ENCODE assay signal across 36 cellular contexts in genomic region chr6:160333101-160333500, GRCh38. TPM values are rescaled to one million over a fixed set of nuclear protein-coding genes. Genes with fewer than 3 reads are reported as not detected.
"Had no signal": no experiment of that assay in that cellular context is flagged by ENCODE, and none has a peak within 500 bp of the region (broad histone marks: within the 10 kb centered on the region; RNA-seq: fewer than 3 reads in every experiment).

No MANE protein-coding gene starts in this region.

- H3K4me3 ChIP-seq: adrenal gland, body of pancreas, breast epithelium had no signal

- H3K4me1 ChIP-seq: body of pancreas, breast epithelium had no signal

- FAIRE-seq: astrocyte, TTC549 had no signal

- H3K36me3 ChIP-seq: adrenal gland, brain microvascular endothelial cell, breast epithelium had no signal

- H3K27me3 ChIP-seq: adrenal gland, body of pancreas, brain microvascular endothelial cell, breast epithelium had no signal

- DNase-seq: activated B cell treated with CpG ODN at 0.5 μM for 24 hours; activated CD4-positive, alpha-beta memory T cell treated with anti-CD3 and anti-CD28 coated beads for 36 hours; activated CD4-positive, alpha-beta T cell treated with anti-CD3 and anti-CD28 coated beads for 4 hours; activated CD4-positive, alpha-beta T cell treated with anti-CD3 and anti-CD28 coated beads, Interleukin-2, amount 10 ng/mL, durations not matched to agents 24 days and 14 days; activated CD4-positive, alpha-beta T cell treated with anti-CD3 and anti-CD28 coated beads, Interleukin-2, amount 50 U/mL, for 1 hour; activated CD4-positive, alpha-beta T cell treated with anti-CD3 and anti-CD28 coated beads, Interleukin-2, amount 50 U/mL, for 4 hours; activated CD4-positive, CD25-positive, alpha-beta regulatory T cell treated with anti-CD3 and anti-CD28 coated beads, Interleukin-2, amount 50 U/mL, for 72 hours; activated CD8-positive, alpha-beta memory T cell treated with anti-CD3 and anti-CD28 coated beads, Interleukin-2, amount 50 U/mL, for 4 hours; activated CD8-positive, alpha-beta T cell treated with anti-CD3 and anti-CD28 coated beads for 36 hours; activated effector memory CD4-positive, alpha-beta T cell treated with anti-CD3 and anti-CD28 coated beads, Interleukin-2, amount 50 U/mL, for 16 hours; activated gamma-delta T cell treated with Interleukin-2 at 50 U/mL for 16 hours; activated naive CD4-positive, alpha-beta T cell; activated naive CD4-positive, alpha-beta T cell treated with anti-CD3 and anti-CD28 coated beads, Interleukin-2, amount 10 ng/mL, durations not matched to agents 7 days and 5 days; activated naive CD8-positive, alpha-beta T cell treated with anti-CD3 and anti-CD28 coated beads for 36 hours; activated T-cell treated with anti-CD3 and anti-CD28 coated beads for 4 hours; activated T-cell treated with anti-CD3 and anti-CD28 coated beads, Interleukin-2, amount 50 U/mL, for 1 hour; activated T-cell treated with anti-CD3 and anti-CD28 coated beads, Interleukin-2, amount 50 U/mL, for 4 hours; activated T-cell treated with anti-CD3 and anti-CD28 coated beads, Interleukin-2, amount 50 U/mL, for 72 hours; adrenal gland; amniotic stem cell; aorta; brain microvascular endothelial cell; central memory CD4-positive, alpha-beta T cell; T-cell; T-helper 17 cell had no signal

- H3K27ac ChIP-seq: adrenal gland, body of pancreas, brain microvascular endothelial cell, breast epithelium, VCaP had no signal

- ATAC-seq: activated CD8-positive, alpha-beta T cell treated with anti-CD3 and anti-CD28 coated beads for 36 hours; activated naive CD4-positive, alpha-beta T cell treated with anti-CD3 and anti-CD28 coated beads, Interleukin-2, amount 50 U/mL, for 72 hours; activated T-cell treated with anti-CD3 and anti-CD28 coated beads, Interleukin-2, amount 50 U/mL, for 4 hours; activated T-cell treated with anti-CD3 and anti-CD28 coated beads, Interleukin-2, amount 50 U/mL, for 72 hours; activated T-helper 17 cell treated with anti-CD3 and anti-CD28 coated beads, Interleukin-2, amount 50 U/mL, for 72 hours; body of pancreas; T-cell; T-helper 17 cell had no signal

- H3K9me3 ChIP-seq: adrenal gland, body of pancreas, breast epithelium had no signal

RNA-seq across cellular contexts. Expression of gene SLC22A3, which starts 15.1 kb away (rescaled TPM):
- total RNA-seq: activated B cell treated with CpG ODN at 0.5 μM for 24 hours; activated CD4-positive, alpha-beta memory T cell treated with anti-CD3 and anti-CD28 coated beads for 36 hours; activated CD4-positive, alpha-beta T cell treated with anti-CD3 and anti-CD28 coated beads, Interleukin-2, amount 10 ng/mL, durations not matched to agents 24 days and 14 days; activated CD8-positive, alpha-beta memory T cell treated with anti-CD3 and anti-CD28 coated beads for 36 hours; activated CD8-positive, alpha-beta T cell treated with anti-CD3 and anti-CD28 coated beads for 36 hours; activated naive CD4-positive, alpha-beta T cell treated with anti-CD3 and anti-CD28 coated beads, Interleukin-2, amount 50 U/mL, for 72 hours; activated naive CD8-positive, alpha-beta T cell treated with anti-CD3 and anti-CD28 coated beads for 36 hours; activated T-cell treated with anti-CD3 and anti-CD28 coated beads, Interleukin-2, amount 50 U/mL, for 72 hours; activated T-helper 1 cell treated with anti-CD3 and anti-CD28 coated beads, Interleukin-12 subunit alpha, Interleukin-12 subunit beta, Interleukin-2, Interleukin-4 antibody, amounts not matched to agents 30 ng/mL and 10 ng/mL and 1 ng/mL, durations not matched to agents 14 hours and 24 hours and 36 hours; T-helper 1 cell treated with Interleukin-12 subunit alpha and Interleukin-12 subunit beta and Interleukin-4 antibody, amounts not matched to agents 30 ng/mL and 1 ng/mL, for 36 hours; T-helper 17 cell; T-helper 2 cell treated with Interferon-gamma antibody and Interleukin-4, amounts not matched to agents 100 ng/mL and 5 ng/mL, for 36 hours had no signal
